Comparison of ENCODE assay signal across 30 cellular contexts in genomic region chr12:84976133-84976532, GRCh38. TPM values are rescaled to one million over a fixed set of nuclear protein-coding genes. Genes with fewer than 3 reads are reported as not detected.
"Had no signal": no experiment of that assay in that cellular context is flagged by ENCODE, and none has a peak within 500 bp of the region (broad histone marks: within the 10 kb centered on the region; RNA-seq: fewer than 3 reads in every experiment).

No MANE protein-coding gene starts in this region.

- H3K4me1 Mint-ChIP-seq: central memory CD8-positive, alpha-beta T cell; memory B cell; naive B cell; stimulated activated effector memory CD8-positive, alpha-beta T cell treated with anti-CD3 and anti-CD28 coated beads, Interleukin-12 subunit alpha, Interleukin-12 subunit beta, amount 100 ng/mL, for 72 hours had no signal

- DNase-seq: cortex of kidney; effector memory CD8-positive, alpha-beta T cell; erythroblast; esophagus squamous epithelium; foreskin melanocyte; head of caudate nucleus; kidney; naive B cell; small intestine; stimulated activated CD4-positive, alpha-beta T cell treated with anti-CD3 and anti-CD28 coated beads, Interleukin-2, amount 100 ng/mL, for 24 hours; stimulated activated CD4-positive, alpha-beta T cell treated with anti-CD3 and anti-CD28 coated beads, Interleukin-4, amount 100 ng/mL, for 24 hours; stimulated activated naive CD8-positive, alpha-beta T cell treated with anti-CD3 and anti-CD28 coated beads, Interleukin-15, Interleukin-2, amounts not matched to agents 100 U/mL and 50 U/mL, for 24 hours; substantia nigra; testis; uterus had no signal

- H3K27me3 Mint-ChIP-seq: central memory CD8-positive, alpha-beta T cell; effector memory CD8-positive, alpha-beta T cell; memory B cell; naive B cell; natural killer cell treated with Interleukin-12 subunit alpha and Interleukin-12 subunit beta and Interleukin-15 and Interleukin-18, amount 100 ng/mL, for 72 hours had no signal

- H3K4me3 Mint-ChIP-seq: central memory CD8-positive, alpha-beta T cell; effector memory CD8-positive, alpha-beta T cell; memory B cell; naive B cell; natural killer cell treated with Interleukin-12 subunit alpha and Interleukin-12 subunit beta and Interleukin-15 and Interleukin-18, amount 100 ng/mL, for 72 hours; neural crest cell; stimulated activated effector memory CD8-positive, alpha-beta T cell treated with anti-CD3 and anti-CD28 coated beads, Interleukin-12 subunit alpha, Interleukin-12 subunit beta, amount 100 ng/mL, for 72 hours had no signal

- ATAC-seq: effector memory CD8-positive, alpha-beta T cell; left lobe of liver; natural killer cell treated with Interleukin-12 subunit alpha and Interleukin-12 subunit beta and Interleukin-15 and Interleukin-18, amount 100 ng/mL, for 72 hours; stimulated activated effector memory CD8-positive, alpha-beta T cell treated with anti-CD3 and anti-CD28 coated beads, Interleukin-12 subunit alpha, Interleukin-12 subunit beta, amount 100 ng/mL, for 72 hours; stimulated activated naive CD8-positive, alpha-beta T cell treated with anti-CD3 and anti-CD28 coated beads, Interleukin-15, Interleukin-2, amounts not matched to agents 100 U/mL and 50 U/mL, for 24 hours had no signal

- H3K27ac Mint-ChIP-seq: effector memory CD8-positive, alpha-beta T cell; memory B cell; naive B cell; natural killer cell treated with Interleukin-12 subunit alpha and Interleukin-12 subunit beta and Interleukin-15 and Interleukin-18, amount 100 ng/mL, for 72 hours; stimulated activated effector memory CD8-positive, alpha-beta T cell treated with anti-CD3 and anti-CD28 coated beads, Interleukin-12 subunit alpha, Interleukin-12 subunit beta, amount 100 ng/mL, for 72 hours had no signal

- H3K27ac ChIP-seq: esophagus squamous epithelium, parathyroid adenoma, prostate gland, right atrium auricular region, testis, tibial artery, upper lobe of left lung, uterus had no signal

- H3K36me3 Mint-ChIP-seq: memory B cell; naive B cell; natural killer cell treated with Interleukin-12 subunit alpha and Interleukin-12 subunit beta and Interleukin-15 and Interleukin-18, amount 100 ng/mL, for 72 hours; stimulated activated effector memory CD8-positive, alpha-beta T cell treated with anti-CD3 and anti-CD28 coated beads, Interleukin-12 subunit alpha, Interleukin-12 subunit beta, amount 100 ng/mL, for 72 hours had no signal

- H3K4me3 ChIP-seq: esophagus squamous epithelium, lung, prostate gland, right atrium auricular region, testis, tibial artery, upper lobe of left lung, uterus had no signal

- H3K36me3 ChIP-seq: esophagus squamous epithelium, prostate gland, right atrium auricular region, tibial artery, upper lobe of left lung, uterus had no signal

- H3K4me1 ChIP-seq: esophagus squamous epithelium, parathyroid adenoma, prostate gland, right atrium auricular region, testis, tibial artery, upper lobe of left lung, uterus had no signal

- H3K9me3 Mint-ChIP-seq: natural killer cell treated with Interleukin-12 subunit alpha and Interleukin-12 subunit beta and Interleukin-15 and Interleukin-18, amount 100 ng/mL, for 72 hours; neural crest cell had no signal

- H3K27me3 ChIP-seq: right atrium auricular region, testis, tibial artery, upper lobe of left lung, uterus had no signal

- H3K9me3 ChIP-seq: esophagus squamous epithelium, prostate gland, right atrium auricular region, testis, tibial artery, upper lobe of left lung, uterus had no signal

RNA-seq across cellular contexts. Expression of gene TSPAN19, which starts 59.9 kb away (rescaled TPM):
- total RNA-seq: esophagus squamous epithelium; left lobe of liver; liver; mononuclear cell; natural killer cell treated with Interleukin-12 subunit alpha and Interleukin-12 subunit beta and Interleukin-15 and Interleukin-18, amount 100 ng/mL, for 72 hours; osteoblast; right atrium auricular region had no signal
- polyA plus RNA-seq: liver had no signal
